ENCODE assay signal across 9 cellular contexts in the genomic region with DNA sequence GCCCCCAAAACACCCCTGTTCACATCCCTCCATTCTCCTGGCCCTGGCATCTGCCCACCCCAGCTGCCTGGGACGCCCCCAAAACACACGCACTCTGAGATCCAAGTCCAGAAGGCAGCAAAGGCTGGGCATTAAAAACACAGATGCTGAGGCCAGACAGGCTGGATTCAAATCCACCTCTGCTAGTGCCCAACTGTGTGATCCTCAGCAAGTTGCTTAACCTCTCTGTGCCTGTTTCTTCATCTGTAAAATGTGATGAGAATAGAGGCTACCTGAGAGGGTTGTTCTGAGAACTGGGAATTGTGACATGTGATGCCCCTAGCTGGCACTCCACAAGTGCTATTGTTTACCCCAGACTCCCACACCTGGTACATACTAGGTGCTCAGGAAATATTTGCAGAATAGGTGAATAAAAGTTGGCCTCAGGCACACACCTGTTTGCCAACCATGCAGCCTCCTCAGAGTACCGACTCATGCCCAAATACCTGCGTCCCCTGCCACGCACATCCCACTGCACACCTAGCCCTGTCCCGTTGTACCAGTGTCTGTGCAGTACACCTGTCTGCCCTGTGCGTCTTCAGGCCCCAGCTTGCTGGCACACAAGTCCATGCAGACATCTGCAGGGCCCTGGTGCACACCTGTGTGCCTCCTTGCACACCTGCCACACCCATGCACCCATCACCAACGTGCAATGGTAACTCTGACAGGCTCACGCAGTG. TPM values are rescaled to one million over a fixed set of nuclear protein-coding genes. Genes with fewer than 3 reads are reported as not detected.
DNase-seq lines count a peak whose midpoint lies in the region; ATAC-seq and TF ChIP-seq lines count a peak whose summit lies in the region.
"Had no signal": no experiment of that assay in that cellular context is flagged by ENCODE, and none has a peak within 500 bp of the region (broad histone marks: within the 10 kb centered on the region; RNA-seq: fewer than 3 reads in every experiment).

No MANE protein-coding gene starts in this region.

- TF ChIP-seq POLR2A in GM18505 (IDR thresholded peaks at IDR 0.05; ENCODE audit: borderline replicate concordance, extremely low read depth, insufficient read depth, insufficient read length), result no peak

- no peak for ATAC-seq in GM21526 (IDR thresholded peaks at IDR 0.05; ENCODE audit: low FRiP score, unreplicated experiment)
- ATAC-seq in GM18505 (IDR thresholded peaks at IDR 0.05; ENCODE audit: unreplicated experiment), result no peak

- H3K9me3 ChIP-seq in iPS-15b (ENCODE audit: control insufficient read depth, insufficient read depth, low read length) (no peaks in the 10 kb centered on the region), skeletal muscle satellite cell (replicated peaks; ENCODE audit: low read length) (no peaks in the 10 kb centered on the region)

- H3K27me3 ChIP-seq in H7 (ENCODE audit: control insufficient read depth, insufficient read depth, low read length) (peaks cover 20% of the 10 kb centered on the region), iPS-15b (ENCODE audit: control insufficient read depth, insufficient read depth, low read length) (peaks cover 23% of the 10 kb centered on the region), skeletal muscle satellite cell (ENCODE audit: control insufficient read depth, insufficient read depth, low read length) (no peaks in the 10 kb centered on the region)

- peak overlapping the region; percentile 69 for H3K4me3 ChIP-seq in H7 (ENCODE audit: insufficient read depth, low read depth, low read length)
- peak overlapping the region; percentile 61 for H3K4me3 ChIP-seq in WI38 (ENCODE audit: low read depth, low read length)
- peak overlapping the region; percentile 72 for H3K4me3 ChIP-seq in iPS-15b (ENCODE audit: low read depth, low read length)
- H3K4me3 ChIP-seq in skeletal muscle satellite cell (ENCODE audit: low read length), result peak overlapping the region; percentile 89

- H3K36me3 ChIP-seq in H7 (replicated peaks; ENCODE audit: control insufficient read depth, insufficient read depth, low read length), result no peaks in the 10 kb centered on the region
- no peaks in the 10 kb centered on the region for H3K36me3 ChIP-seq in iPS-15b (ENCODE audit: control insufficient read depth, insufficient read depth, low read length)
- peaks cover 3% of the 10 kb centered on the region for H3K36me3 ChIP-seq in skeletal muscle satellite cell (ENCODE audit: insufficient read depth, low read length)

- no peak for TF ChIP-seq CTCF in WI38 (IDR thresholded peaks at IDR 0.05; ENCODE audit: low read depth, low read length)

- DNase-seq in H7 (no peak), cerebellar cortex (ENCODE audit: low spot score) (no peak)
- no peak for DNase-seq in activated CD4-positive, alpha-beta T cell treated with anti-CD3 and anti-CD28 coated beads for 4 hours
- DNase-seq: aorta had no signal

- peak overlapping the region; percentile 98 for H3K4me2 ChIP-seq in skeletal muscle satellite cell (ENCODE audit: low read length)

- H3K4me1 ChIP-seq in iPS-15b (ENCODE audit: control insufficient read depth, insufficient read depth, low read length) (peaks cover 22% of the 10 kb centered on the region), skeletal muscle satellite cell (ENCODE audit: control insufficient read depth, insufficient read depth, low read length) (peaks cover 72% of the 10 kb centered on the region)

- H3K9ac ChIP-seq in iPS-15b (ENCODE audit: low read depth, low read length) (no peak overlapping the region), skeletal muscle satellite cell (ENCODE audit: low read depth, low read length) (peak overlapping the region; percentile 73)

RNA-seq across cellular contexts. Expression of a gene that starts 2.1 kb away (rescaled TPM):
- 59.0 and 70.4 TPM in 2 replicates for total RNA-seq in H7 (2014; rRNA removed; shearing (Covaris generic))
- total RNA-seq in skeletal muscle satellite cell (2012; rRNA removed), result 41.7 and 52.2 TPM in 2 replicates
